In genomic region chr14:69768873-69769272, GRCh38 we compare ENCODE assay signal across 9 cellular contexts. TPM values are rescaled to one million over a fixed set of nuclear protein-coding genes. Genes with fewer than 3 reads are reported as not detected.
A peak's percentile ranks its signal among the peaks of the same experiment; 100 is the strongest.
DNase-seq lines count a peak whose midpoint lies in the region; ATAC-seq and TF ChIP-seq lines count a peak whose summit lies in the region.
"Had no signal": no experiment of that assay in that cellular context is flagged by ENCODE, and none has a peak within 500 bp of the region (broad histone marks: within the 10 kb centered on the region; RNA-seq: fewer than 3 reads in every experiment).

No MANE protein-coding gene starts in this region.

- peaks cover 73% of the 10 kb centered on the region for H3K79me2 ChIP-seq in Loucy (ENCODE audit: insufficient read depth, low read length)

- no peak for ATAC-seq in naive thymus-derived CD4-positive, alpha-beta T cell
- no peak for ATAC-seq in HG03520 (IDR thresholded peaks at IDR 0.05; ENCODE audit: unreplicated experiment)

- no peaks in the 10 kb centered on the region; the same call in 1 of the 2 replicates for H3F3A ChIP-seq in Loucy (ENCODE audit: low read depth)

- H4K20me1 ChIP-seq in Loucy (ENCODE audit: insufficient read depth, low read length, poor library complexity, severe bottlenecking): peaks cover 56% of the 10 kb centered on the region

- H3K27me3 ChIP-seq in BJ (ENCODE audit: control insufficient read depth, insufficient read depth, low read length): no peaks in the 10 kb centered on the region
- H3K27me3 ChIP-seq in Loucy (ENCODE audit: insufficient read depth, low read length, poor library complexity, severe bottlenecking): peaks cover 10% of the 10 kb centered on the region
- H3K27me3 ChIP-seq in naive thymus-derived CD4-positive, alpha-beta T cell (ENCODE audit: control insufficient read depth in 2 of 2, insufficient read depth in 2 of 2, low read length in 2 of 2): no peaks in the 10 kb centered on the region

- DNase-seq in BJ (ENCODE audit: low read depth): no peak
- peak; percentile 67 to 82 for DNase-seq in dermis microvascular lymphatic vessel endothelial cell (ENCODE audit: low read depth in 2 of 2)
- no peak for DNase-seq in naive thymus-derived CD4-positive, alpha-beta T cell
- no peak for DNase-seq in activated effector memory CD4-positive, alpha-beta T cell treated with Interleukin-2 at 50 U/mL for 16 hours
- DNase-seq in stimulated activated CD4-positive, alpha-beta T cell treated with anti-CD3 and anti-CD28 coated beads, Interleukin-1b, Interleukin-23, amount 100 ng/mL, for 48 hours: no peak
- DNase-seq in cortex of kidney (lab: John Stamatoyannopoulos, UW): no peak

- H3K27ac Mint-ChIP-seq in naive thymus-derived CD4-positive, alpha-beta T cell: peak overlapping the region; percentile 100

- peak overlapping the region; percentile 100 for H3K9ac ChIP-seq in Loucy (ENCODE audit: low read depth, low read length, poor library complexity, severe bottlenecking)

- H3K9me3 Mint-ChIP-seq in naive thymus-derived CD4-positive, alpha-beta T cell: peaks cover 0 to 16% (median 0%) of the 10 kb centered on the region in 11 donors

- POLR2A ChIA-PET in BJ (lab: Charles Lee): no interaction called here
- POLR2A ChIA-PET in naive thymus-derived CD4-positive, alpha-beta T cell (lab: Charles Lee): interaction anchor here (1.2 to 5.0 kb wide), 6 partner anchors 8 to 156 kb away, joined by 4 to 62 read pairs (median 5); partner anchors contain the start of gene SUSD6

- H3K9me2 ChIP-seq in Loucy (replicated peaks; ENCODE audit: low read depth, low read length): no peaks in the 10 kb centered on the region

- peak overlapping the region; percentile 100 for H3K27ac ChIP-seq in naive thymus-derived CD4-positive, alpha-beta T cell (ENCODE audit: low read depth, low read length)

- intact Hi-C loops in naive thymus-derived CD4-positive, alpha-beta T cell (cut with micrococcal nuclease): loop anchor here (5.0 to 10.0 kb wide), 7 partner anchors 84 to 1038 kb away; partner anchors contain the start of genes ZFP36L1 (in 2 of the 2), ACTN1 (in 1 of the 2), DCAF5 (in 1 of the 2) and MAP3K9 (in 1 of the 2)

- peaks cover 17 to 60% (median 54%) of the 10 kb centered on the region in 5 donors for H3K36me3 Mint-ChIP-seq in naive thymus-derived CD4-positive, alpha-beta T cell

- H3K36me3 ChIP-seq in BJ (ENCODE audit: control insufficient read depth, insufficient read depth, low read length) (peaks cover 23% of the 10 kb centered on the region), Loucy (ENCODE audit: insufficient read depth, low read length) (peaks cover 61% of the 10 kb centered on the region)
- H3K36me3 ChIP-seq in naive thymus-derived CD4-positive, alpha-beta T cell (ENCODE audit: control insufficient read depth in 2 of 3, insufficient read depth in 3 of 3, low read length in 3 of 3): peaks cover 48 to 69% (median 57%) of the 10 kb centered on the region in 3 experiments

- H3K27me3 Mint-ChIP-seq in naive thymus-derived CD4-positive, alpha-beta T cell: peaks cover 0 to 4% (median 0%) of the 10 kb centered on the region in 5 donors

- peak overlapping the region; percentile 94 to 100 (median 99) for H3K4me3 Mint-ChIP-seq in naive thymus-derived CD4-positive, alpha-beta T cell

- H2AFZ ChIP-seq in Loucy (ENCODE audit: low read length): no peak overlapping the region

- peak overlapping the region; percentile 98 for H3K4me2 ChIP-seq in Loucy (ENCODE audit: low read depth, low read length, poor library complexity, severe bottlenecking)

- H3K4me1 ChIP-seq in Loucy (ENCODE audit: insufficient read depth, low read length, poor library complexity, severe bottlenecking): peaks cover 39% of the 10 kb centered on the region
- peaks cover 33 to 53% of the 10 kb centered on the region in 2 donors for H3K4me1 ChIP-seq in naive thymus-derived CD4-positive, alpha-beta T cell (ENCODE audit: control insufficient read depth in 2 of 2, insufficient read depth in 2 of 2, low read length in 2 of 2)

- TF ChIP-seq CTCF in BJ (IDR thresholded peaks at IDR 0.05; ENCODE audit: insufficient read depth, low read depth, low read length) (no peak), Loucy (conservative IDR thresholded peaks at IDR 0.05; ENCODE audit: low read length) (no peak)

- H3K4me3 ChIP-seq in BJ (ENCODE audit: low read depth, low read length) (peak overlapping the region; percentile 95; the same call in 1 of the 2 replicates), Loucy (ENCODE audit: low read length, poor library complexity, severe bottlenecking) (peak overlapping the region; percentile 99)
- peak overlapping the region; percentile 100 for H3K4me3 ChIP-seq in naive thymus-derived CD4-positive, alpha-beta T cell (ENCODE audit: low read length)

- CTCF ChIA-PET in BJ (lab: Yijun Ruan, JAX): no interaction called here
- CTCF ChIA-PET in naive thymus-derived CD4-positive, alpha-beta T cell (lab: Charles Lee): interaction anchor here (0.5 kb wide), 1 partner anchor 282 kb away, joined by 3 read pairs; no protein-coding TSS in a partner anchor

- peaks cover 49 to 87% (median 78%) of the 10 kb centered on the region in 7 donors for H3K4me1 Mint-ChIP-seq in naive thymus-derived CD4-positive, alpha-beta T cell

- H3K9me3 ChIP-seq in Loucy (ENCODE audit: insufficient read depth, low read depth, low read length): no peaks in the 10 kb centered on the region
- H3K9me3 ChIP-seq in naive thymus-derived CD4-positive, alpha-beta T cell (ENCODE audit: control insufficient read depth in 2 of 3, low read length in 3 of 3): peaks cover 0 to 4% (median 0%) of the 10 kb centered on the region in 3 experiments

RNA-seq across cellular contexts. Expression of gene SRSF5, which starts 1.9 kb away (rescaled TPM):
- polyA plus RNA-seq in BJ (2011; rRNA removed): 162 and 194 TPM in 2 replicates
- 83.6 and 84.0 TPM in 2 replicates for polyA minus RNA-seq in BJ (2011; rRNA and poly(A)+ RNA removed)
- 72.5 and 85.7 TPM in 2 replicates for total RNA-seq in dermis microvascular lymphatic vessel endothelial cell
- 1,000 to 10,000 TPM in 4 of 5 experiments, 100 to 1,000 TPM in 1; 355 to 1,361 (median 1,191) TPM for total RNA-seq in naive thymus-derived CD4-positive, alpha-beta T cell
- 1,000 to 10,000 TPM; 1,397 to 1,617 TPM for polyA plus RNA-seq in naive thymus-derived CD4-positive, alpha-beta T cell

RNA-seq across cellular contexts. Expression of gene SLC10A1, which starts 28.2 kb away (rescaled TPM):
- not detected in 2 replicates for polyA plus RNA-seq in BJ (2011; rRNA removed)
- not detected in 2 replicates for polyA minus RNA-seq in BJ (2011; rRNA and poly(A)+ RNA removed)
- not detected in 2 replicates for total RNA-seq in dermis microvascular lymphatic vessel endothelial cell
- not detected for total RNA-seq in naive thymus-derived CD4-positive, alpha-beta T cell
- polyA plus RNA-seq in naive thymus-derived CD4-positive, alpha-beta T cell: under 1 TPM in 1 of 2 donors, not detected in 1; 0.14 TPM
- total RNA-seq: renal cortical epithelial cell had no signal

Comparison
In these comparisons a context has a peak if more than half of its experiments do, and no peak if none do; other contexts are left out.
1. DNase-seq: peak in dermis microvascular lymphatic vessel endothelial cell (2 of 2); none in BJ (single experiment), naive thymus-derived CD4-positive, alpha-beta T cell (0 of 9), activated effector memory CD4-positive, alpha-beta T cell treated with Interleukin-2 at 50 U/mL for 16 hours (single experiment), stimulated activated CD4-positive, alpha-beta T cell treated with anti-CD3 and anti-CD28 coated beads, Interleukin-1b, Interleukin-23, amount 100 ng/mL, for 48 hours (single experiment) and cortex of kidney (single experiment).
2. Peak in every context shown above with its lines, with median percentiles within 50 percentile points of each other: H3K4me3 ChIP-seq.